ENCODE assay signal across 10 cellular contexts in the genomic region with DNA sequence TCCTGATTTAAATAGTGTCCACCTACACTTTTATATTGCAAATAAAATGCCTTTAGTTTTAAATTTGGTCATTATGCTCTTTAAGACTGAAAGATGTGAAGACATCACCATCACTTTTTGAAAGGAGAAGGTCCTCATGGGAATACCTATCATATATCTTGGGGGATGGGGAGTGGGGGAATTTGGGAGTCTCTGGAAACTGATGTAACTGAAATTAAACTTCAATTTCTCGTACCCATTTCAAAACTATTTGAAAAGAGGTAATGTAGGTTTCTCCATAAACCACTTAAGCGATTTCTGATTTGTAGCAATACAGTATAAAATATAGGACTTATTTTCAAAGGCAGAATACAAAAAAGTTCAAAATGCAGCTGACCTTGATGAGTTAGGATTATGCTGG. TPM values are rescaled to one million over a fixed set of nuclear protein-coding genes. Genes with fewer than 3 reads are reported as not detected.
DNase-seq lines count a peak whose midpoint lies in the region; ATAC-seq and TF ChIP-seq lines count a peak whose summit lies in the region.
"Had no signal": no experiment of that assay in that cellular context is flagged by ENCODE, and none has a peak within 500 bp of the region (broad histone marks: within the 10 kb centered on the region; RNA-seq: fewer than 3 reads in every experiment).

No MANE protein-coding gene starts in this region.

- H3K4me3 ChIP-seq in spleen, result peak overlapping the region in 5 of 8 donors; percentile 84 to 98 (median 89)

- H3K27me3 ChIP-seq in foreskin keratinocyte (no peaks in the 10 kb centered on the region), spleen (replicated peaks in 1 of 7) (no peaks in the 10 kb centered on the region)
- H3K27me3 ChIP-seq: transverse colon had no signal

- H3K27ac Mint-ChIP-seq in activated T-cell treated with anti-CD3 and anti-CD28 coated beads, Interleukin-2, amount 50 U/mL, for 24 hours, result no peak overlapping the region

- intact Hi-C loops in spleen (cut with DNase I; ENCODE audit: low total_unique reads), result no loop called here

- ATAC-seq in foreskin keratinocyte, result no peak
- no peak for ATAC-seq in GM21825 (IDR thresholded peaks at IDR 0.05; ENCODE audit: unreplicated experiment)

- H3K4me1 ChIP-seq in foreskin keratinocyte, result peaks cover 18% of the 10 kb centered on the region
- H3K4me1 ChIP-seq in spleen, result peaks cover 15 to 44% (median 35%) of the 10 kb centered on the region in 6 donors

- H3K36me3 ChIP-seq in spleen, result peaks cover 0 to 11% (median under 1%) of the 10 kb centered on the region in 6 donors
- H3K36me3 ChIP-seq: prostate gland had no signal

- no peak for DNase-seq in activated T-cell treated with anti-CD3 and anti-CD28 coated beads, Interleukin-2, amount 50 U/mL, for 24 hours
- DNase-seq in activated T-cell treated with anti-CD3 and anti-CD28 coated beads for 4 hours (no peak), foreskin keratinocyte (no peak), spleen (no peak), ACHN (no peak), G401 (ENCODE audit: low spot score) (no peak)
- DNase-seq: transverse colon had no signal

- H3K36me3 Mint-ChIP-seq in activated T-cell treated with anti-CD3 and anti-CD28 coated beads, Interleukin-2, amount 50 U/mL, for 24 hours (ENCODE audit: low read depth), result peaks cover 68% of the 10 kb centered on the region

- peaks cover 15% of the 10 kb centered on the region for H3K9me3 Mint-ChIP-seq in activated T-cell treated with anti-CD3 and anti-CD28 coated beads, Interleukin-2, amount 50 U/mL, for 24 hours

- H3K4me1 Mint-ChIP-seq in activated T-cell treated with anti-CD3 and anti-CD28 coated beads, Interleukin-2, amount 50 U/mL, for 24 hours (ENCODE audit: low read depth), result peaks cover 53% of the 10 kb centered on the region

- no peak for TF ChIP-seq POLR2A in spleen (IDR thresholded peaks at IDR 0.05)

- 44 to 62% (median 53%) methylated on average over 2 of the region's 2 CpGs for WGBS in spleen, 5 donors

- TF ChIP-seq CTCF in VCaP (conservative IDR thresholded peaks at IDR 0.05), result no peak
- TF ChIP-seq CTCF in foreskin keratinocyte (conservative IDR thresholded peaks at IDR 0.05), result no peak
- TF ChIP-seq CTCF in spleen (IDR thresholded peaks at IDR 0.05 in 8 of 11, conservative IDR thresholded peaks at IDR 0.05 in 3 of 11), result no peak

- in situ Hi-C loops in ACHN (cut with HindIII; ENCODE audit: low pct_ligation_motif_present, low pct_unique_long_range_greater_than_20kb, low sequenced_read_pairs) (no loop called here), G401 (cut with HindIII; ENCODE audit: low sequenced_read_pairs) (no loop called here)

- H3K9me3 ChIP-seq in spleen, result peaks cover 0 to 23% (median 17%) of the 10 kb centered on the region in 8 donors
- H3K9me3 ChIP-seq: prostate gland had no signal

- H3K27ac ChIP-seq in VCaP (peak overlapping the region; percentile 91), foreskin keratinocyte (peak overlapping the region; percentile 20), spleen (no peak overlapping the region)

- no peaks in the 10 kb centered on the region for H3K27me3 Mint-ChIP-seq in activated T-cell treated with anti-CD3 and anti-CD28 coated beads, Interleukin-2, amount 50 U/mL, for 24 hours

- peak overlapping the region; percentile 98 for H3K4me3 Mint-ChIP-seq in activated T-cell treated with anti-CD3 and anti-CD28 coated beads, Interleukin-2, amount 50 U/mL, for 24 hours

RNA-seq across cellular contexts. Expression of a gene that starts 0.9 kb away (rescaled TPM):
- 13.5 and 15.9 TPM in 2 replicates for total RNA-seq in foreskin keratinocyte
- 7.2 and 7.7 TPM in 2 replicates for polyA plus RNA-seq in foreskin keratinocyte
- 10 to 100 TPM in 2 of 7 donors, 1 to 10 TPM in 5; 5.9 to 14.1 (median 8.8) TPM for total RNA-seq in spleen
- polyA plus RNA-seq in spleen, result 1 to 10 TPM; 5.0 to 6.3 (median 5.4) TPM
- 20.4 and 36.9 TPM in 2 replicates for total RNA-seq in G401 (2014; rRNA removed; shearing (Covaris generic))

RNA-seq across cellular contexts. Expression of a gene that starts 2.2 kb away (rescaled TPM):
- total RNA-seq in foreskin keratinocyte (29.4 and 36.5 TPM in 2 replicates), spleen (10 to 100 TPM; 32.8 to 44.5 (median 39.1) TPM)
- polyA plus RNA-seq in foreskin keratinocyte (4.2 and 4.3 TPM in 2 replicates), spleen (1 to 10 TPM; 4.2 to 4.9 (median 4.6) TPM)
- total RNA-seq in G401 (2014; rRNA removed; shearing (Covaris generic)), result 17.6 and 18.4 TPM in 2 replicates

Comparison
In these comparisons a context has a peak if more than half of its experiments do, and no peak if none do; other contexts are left out.
1. H3K27ac ChIP-seq: peak in VCaP (single experiment) and foreskin keratinocyte (single experiment); none in spleen (0 of 8).